8 cellular contexts compared by ENCODE assay signal in the genomic region with DNA sequence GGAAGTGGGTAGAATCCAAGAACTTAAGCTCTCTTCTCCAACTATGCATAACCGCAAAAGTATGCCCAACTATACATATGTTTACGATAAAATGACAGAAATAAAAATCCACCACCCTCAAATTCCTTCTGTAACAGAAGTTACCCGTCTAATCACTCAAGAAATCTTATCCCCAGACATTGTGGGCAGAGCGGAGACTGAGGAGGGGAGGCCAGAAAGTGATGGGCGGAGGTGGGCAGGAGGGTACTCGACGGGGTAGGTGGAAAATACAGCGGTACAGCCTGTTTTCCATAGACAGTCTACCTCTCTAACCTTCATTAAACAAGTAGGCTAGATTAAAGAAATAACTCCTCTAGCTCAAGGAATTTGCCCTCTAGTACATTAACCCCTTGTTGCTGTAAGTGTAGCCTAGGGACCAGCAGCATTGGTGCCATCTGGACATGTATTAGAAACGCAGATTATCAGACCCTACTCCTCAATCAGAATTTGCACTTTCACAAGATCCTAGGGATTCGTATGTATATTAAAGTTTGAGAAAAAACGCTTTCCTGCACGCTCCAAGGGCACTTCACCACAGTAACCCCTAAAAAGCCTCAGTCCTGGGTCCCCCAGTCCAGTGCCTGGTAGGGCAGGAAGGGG. TPM values are rescaled to one million over a fixed set of nuclear protein-coding genes. Genes with fewer than 3 reads are reported as not detected.
DNase-seq lines count a peak whose midpoint lies in the region; ATAC-seq and TF ChIP-seq lines count a peak whose summit lies in the region.

No MANE protein-coding gene starts in this region.

- peak overlapping the region; percentile 99 for H3K4me3 Mint-ChIP-seq in activated T-cell treated with anti-CD3 and anti-CD28 coated beads, Interleukin-2, amount 50 U/mL, for 72 hours
- H3K4me3 Mint-ChIP-seq in T-cell, result peak overlapping the region; percentile 97 to 99 (median 98)

- no peaks in the 10 kb centered on the region for H3K27me3 Mint-ChIP-seq in activated T-cell treated with anti-CD3 and anti-CD28 coated beads, Interleukin-2, amount 50 U/mL, for 72 hours (ENCODE audit: low read depth)
- H3K27me3 Mint-ChIP-seq in T-cell, result no peaks in the 10 kb centered on the region

- TF ChIP-seq EP300 in stomach (IDR thresholded peaks at IDR 0.05), result no peak

- no peak for TF ChIP-seq CTCF in stomach (IDR thresholded peaks at IDR 0.05)

- CTCF ChIA-PET in T-cell (lab: Charles Lee), result interaction anchor here (0.5 to 2.2 kb wide), 7 partner anchors 31 to 1570 kb away, joined by 3 to 11 read pairs (median 3); a partner anchor contains a TSS

- ATAC-seq in activated T-cell treated with anti-CD3 and anti-CD28 coated beads, Interleukin-2, amount 50 U/mL, for 72 hours (replicated peaks in 1 of 2), result peak; percentile 0 to 1
- peak; percentile 12 for ATAC-seq in HG02885 (IDR thresholded peaks at IDR 0.05; ENCODE audit: poor library complexity, unreplicated experiment)
- no peak for ATAC-seq in T-cell (replicated peaks in 1 of 4)
- no peak for ATAC-seq in right cardiac atrium

- H3K9me3 Mint-ChIP-seq in activated T-cell treated with anti-CD3 and anti-CD28 coated beads, Interleukin-2, amount 50 U/mL, for 72 hours, result no peaks in the 10 kb centered on the region
- H3K9me3 Mint-ChIP-seq in T-cell, result no peaks in the 10 kb centered on the region

- intact Hi-C loops in right cardiac atrium (cut with DNase I) (no loop called here), stomach (cut with DNase I; ENCODE audit: low total_unique reads) (no loop called here)

- peak overlapping the region; percentile 98 for H3K27ac Mint-ChIP-seq in activated T-cell treated with anti-CD3 and anti-CD28 coated beads, Interleukin-2, amount 50 U/mL, for 72 hours
- H3K27ac Mint-ChIP-seq in T-cell, result peak overlapping the region; percentile 94 to 98

- no peak for DNase-seq in activated T-cell treated with anti-CD3 and anti-CD28 coated beads, Interleukin-2, amount 50 U/mL, for 72 hours
- DNase-seq in activated T-cell treated with anti-CD3 and anti-CD28 coated beads for 4 hours (no peak), T-cell (no peak), right cardiac atrium (no peak), stomach (no peak), hepatic stellate cell (ENCODE audit: low spot score) (no peak)
- DNase-seq in stimulated activated CD4-positive, alpha-beta T cell treated with anti-CD3 and anti-CD28 coated beads, Interleukin-15, amount 100 ng/mL, for 24 hours, result no peak

- H3K27ac ChIP-seq in right cardiac atrium (ENCODE audit: low read length), result no peak overlapping the region
- peak overlapping the region; percentile 84 to 99 (median 98) for H3K27ac ChIP-seq in stomach

- H3K4me3 ChIP-seq in right cardiac atrium (ENCODE audit: low read length) (peak overlapping the region; percentile 86), stomach (peak overlapping the region; percentile 66 to 90 (median 82))

- POLR2A ChIA-PET in T-cell (lab: Charles Lee), result interaction anchor here (0.6 to 1.2 kb wide), 5 partner anchors 10 to 1608 kb away, joined by 5 to 12 read pairs (median 7); a partner anchor contains a TSS

- TF ChIP-seq POLR2A in stomach (IDR thresholded peaks at IDR 0.05), result no peak

- H3K36me3 ChIP-seq in stomach, result no peaks in the 10 kb centered on the region

- H3K4me1 ChIP-seq in right cardiac atrium (ENCODE audit: control insufficient read depth, insufficient read depth, low read length) (no peaks in the 10 kb centered on the region), stomach (peaks cover 14 to 39% (median 28%) of the 10 kb centered on the region in 4 donors)

- H3K9me3 ChIP-seq in right cardiac atrium (ENCODE audit: control insufficient read depth, low read length) (no peaks in the 10 kb centered on the region), stomach (no peaks in the 10 kb centered on the region)

- 45% methylated on average over 12 of the region's 12 CpGs for WGBS in right cardiac atrium
- WGBS in stomach, 5 donors, result 23 to 37% (median 27%) methylated on average over 12 of the region's 12 CpGs

- H3K27me3 ChIP-seq in right cardiac atrium (ENCODE audit: control insufficient read depth, insufficient read depth), result no peaks in the 10 kb centered on the region
- H3K27me3 ChIP-seq in stomach, result no peaks in the 10 kb centered on the region

- H3K36me3 Mint-ChIP-seq in activated T-cell treated with anti-CD3 and anti-CD28 coated beads, Interleukin-2, amount 50 U/mL, for 72 hours (ENCODE audit: insufficient read depth in 2 of 2), result peaks cover 2% of the 10 kb centered on the region in 2 donors
- no peaks in the 10 kb centered on the region for H3K36me3 Mint-ChIP-seq in T-cell

- H3K4me1 Mint-ChIP-seq in activated T-cell treated with anti-CD3 and anti-CD28 coated beads, Interleukin-2, amount 50 U/mL, for 72 hours (ENCODE audit: low read depth), result peaks cover 35% of the 10 kb centered on the region
- H3K4me1 Mint-ChIP-seq in T-cell, result peaks cover 28 to 38% (median 30%) of the 10 kb centered on the region in 3 donors

RNA-seq across cellular contexts. Expression of a gene that starts 0.6 kb away (rescaled TPM):
- total RNA-seq in activated T-cell treated with anti-CD3 and anti-CD28 coated beads, Interleukin-2, amount 50 U/mL, for 72 hours, result 1 to 10 TPM; 3.8 to 4.1 TPM
- total RNA-seq in T-cell, result under 1 TPM in 4 of 5 donors, not detected in 1; 0.38 to 0.93 (median 0.61) TPM
- total RNA-seq in right cardiac atrium, result under 1 TPM in 3 of 4 donors, not detected in 1; 0.54 to 0.84 (median 0.74) TPM
- 0.50 TPM for polyA plus RNA-seq in right cardiac atrium
- 1 to 10 TPM in 2 of 5 donors, under 1 TPM in 1, not detected in 2; 0.55 to 3.1 (median 1.6) TPM for total RNA-seq in stomach
- polyA plus RNA-seq in stomach, result under 1 TPM in 2 of 3 donors, not detected in 1; 0.48 to 0.50 TPM

RNA-seq across cellular contexts. Expression of a gene that starts 0.7 kb away (rescaled TPM):
- total RNA-seq in activated T-cell treated with anti-CD3 and anti-CD28 coated beads, Interleukin-2, amount 50 U/mL, for 72 hours, result 10 to 100 TPM; 36.0 to 51.3 TPM
- 10 to 100 TPM; 33.1 to 43.4 (median 36.7) TPM for total RNA-seq in T-cell
- total RNA-seq in right cardiac atrium, result 10 to 100 TPM; 28.2 to 31.4 (median 30.2) TPM
- polyA plus RNA-seq in right cardiac atrium, result 8.1 TPM
- 10 to 100 TPM; 22.3 to 97.3 (median 70.3) TPM for total RNA-seq in stomach
- 10 to 100 TPM in 2 of 3 donors, 1 to 10 TPM in 1; 9.1 to 17.4 (median 11.8) TPM for polyA plus RNA-seq in stomach

Comparison
In these comparisons a context has a peak if more than half of its experiments do, and no peak if none do; other contexts are left out.
1. ATAC-seq: peak in activated T-cell treated with anti-CD3 and anti-CD28 coated beads, Interleukin-2, amount 50 U/mL, for 72 hours (2 of 2) and HG02885 (single experiment); none in T-cell (0 of 4) and right cardiac atrium (0 of 2).